In the genomic region with DNA sequence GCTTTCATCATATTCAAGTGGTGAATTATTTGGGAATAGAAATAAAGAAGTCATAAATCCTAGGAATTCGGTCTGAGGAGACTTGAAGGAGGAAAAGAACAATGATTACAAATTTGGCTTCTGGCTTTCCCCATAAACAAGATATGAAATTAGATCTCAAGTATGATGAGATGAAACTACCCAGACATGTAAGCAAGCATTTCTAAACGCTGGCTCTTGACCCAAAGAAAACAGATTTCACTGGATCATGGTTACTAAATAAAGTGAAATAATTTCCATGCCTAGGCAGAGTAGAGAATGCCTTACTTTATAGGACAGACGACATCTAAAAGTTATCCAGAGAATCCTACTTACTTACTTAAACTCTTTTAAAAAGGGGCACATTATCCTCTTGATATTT, we compare ENCODE assay signal across 26 cellular contexts.
"Had no signal": no experiment of that assay in that cellular context is flagged by ENCODE, and none has a peak within 500 bp of the region (broad histone marks: within the 10 kb centered on the region; RNA-seq: fewer than 3 reads in every experiment).

No MANE protein-coding gene starts in this region.

- H3K27me3 Mint-ChIP-seq: naive B cell; stimulated activated naive B cell treated with anti-CD40 and anti-IgM and Interleukin-4, amounts not matched to agents 10 μg/mL and 1 μg/mL and 100 μg/mL, for 72 hours; stimulated activated naive CD8-positive, alpha-beta T cell treated with anti-CD3 and anti-CD28 coated beads, Interleukin-15, amount 100 ng/mL, for 72 hours had no signal

- H3K27ac Mint-ChIP-seq: naive B cell; progenitor cell of endocrine pancreas; stimulated activated naive B cell treated with anti-CD40 and anti-IgM and Interleukin-4, amounts not matched to agents 10 μg/mL and 1 μg/mL and 100 μg/mL, for 72 hours; stimulated activated naive CD8-positive, alpha-beta T cell treated with anti-CD3 and anti-CD28 coated beads, Interleukin-15, amount 100 ng/mL, for 72 hours had no signal

- H3K9me3 ChIP-seq: heart left ventricle, pancreas, spleen, thoracic aorta had no signal

- H3K27ac ChIP-seq: coronary artery, dorsolateral prefrontal cortex, heart left ventricle, pancreas, spleen, thoracic aorta had no signal

- H3K36me3 Mint-ChIP-seq: naive B cell; stimulated activated naive B cell treated with anti-CD40 and anti-IgM and Interleukin-4, amounts not matched to agents 10 μg/mL and 1 μg/mL and 100 μg/mL, for 72 hours had no signal

- H3K4me1 ChIP-seq: heart left ventricle, pancreas, spleen had no signal

- H3K4me3 Mint-ChIP-seq: naive B cell; nephron; stimulated activated naive B cell treated with anti-CD40 and anti-IgM and Interleukin-4, amounts not matched to agents 10 μg/mL and 1 μg/mL and 100 μg/mL, for 72 hours; stimulated activated naive CD8-positive, alpha-beta T cell treated with anti-CD3 and anti-CD28 coated beads, Interleukin-15, amount 100 ng/mL, for 72 hours had no signal

- DNase-seq: dorsolateral prefrontal cortex; effector CD8-positive, alpha-beta T cell; heart left ventricle; hippocampal formation; left colon; left ventricle myocardium superior; mesenchymal stem cell; midbrain; naive B cell; occipital lobe; pancreas; right cardiac atrium; spleen; stimulated activated CD4-positive, alpha-beta T cell treated with anti-CD3 and anti-CD28 coated beads, Interleukin-15, amount 100 ng/mL, for 24 hours; stimulated activated CD4-positive, alpha-beta T cell treated with anti-CD3 and anti-CD28 coated beads, Interleukin-1b, Interleukin-23, amount 100 ng/mL, for 48 hours; stimulated activated CD4-positive, alpha-beta T cell treated with anti-CD3 and anti-CD28 coated beads, Interleukin-4, amount 100 ng/mL, for 4 hours; stimulated activated naive B cell treated with anti-CD40 and anti-IgM and Interleukin-4, amounts not matched to agents 10 μg/mL and 1 μg/mL and 100 μg/mL, for 72 hours; stimulated activated naive CD8-positive, alpha-beta T cell treated with anti-CD3 and anti-CD28 coated beads, Interleukin-15, amount 100 ng/mL, for 72 hours; substantia nigra; trophoblast cell had no signal

- H3K36me3 ChIP-seq: heart left ventricle, pancreas, spleen, thoracic aorta had no signal

- H3K4me3 ChIP-seq: coronary artery, dorsolateral prefrontal cortex, heart left ventricle, lung, pancreas, spleen, thoracic aorta had no signal

- H3K4me1 Mint-ChIP-seq: naive B cell; stimulated activated naive B cell treated with anti-CD40 and anti-IgM and Interleukin-4, amounts not matched to agents 10 μg/mL and 1 μg/mL and 100 μg/mL, for 72 hours; stimulated activated naive CD8-positive, alpha-beta T cell treated with anti-CD3 and anti-CD28 coated beads, Interleukin-15, amount 100 ng/mL, for 72 hours had no signal

- H3K27me3 ChIP-seq: dorsolateral prefrontal cortex, heart left ventricle, spleen had no signal

- ATAC-seq: esophagus mucosa; heart left ventricle; left colon; left ventricle myocardium superior; pancreas; right cardiac atrium; stimulated activated naive B cell treated with anti-CD40 and anti-IgM and Interleukin-4, amounts not matched to agents 10 μg/mL and 1 μg/mL and 100 μg/mL, for 72 hours; stimulated activated naive CD8-positive, alpha-beta T cell treated with anti-CD3 and anti-CD28 coated beads, Interleukin-15, amount 100 ng/mL, for 72 hours had no signal
